In genomic region chr3:133699467-133699866, GRCh38 we compare ENCODE assay signal across 9 cellular contexts. TPM values are rescaled to one million over a fixed set of nuclear protein-coding genes. Genes with fewer than 3 reads are reported as not detected.
"Had no signal": no experiment of that assay in that cellular context is flagged by ENCODE, and none has a peak within 500 bp of the region (broad histone marks: within the 10 kb centered on the region; RNA-seq: fewer than 3 reads in every experiment).

No MANE protein-coding gene starts in this region.

- H3K4me3 Mint-ChIP-seq: HFFc6, IgD-negative memory B cell had no signal

- DNase-seq: GM23248, GOT3, H7, HFFc6, KBM-7 had no signal

- H3K36me3 ChIP-seq: HAP-1 had no signal

- H3K4me3 ChIP-seq: GM23248, HAP-1 had no signal

- H3K9me3 Mint-ChIP-seq: HFFc6 had no signal

- FAIRE-seq: HepG2 had no signal

- H3K36me3 Mint-ChIP-seq: IgD-negative memory B cell had no signal

- H3K27ac Mint-ChIP-seq: HFFc6, IgD-negative memory B cell had no signal

- H3K4me1 Mint-ChIP-seq: IgD-negative memory B cell had no signal

RNA-seq across cellular contexts. Expression of gene TF, which starts 46.7 kb away (rescaled TPM):
- total RNA-seq: GM23248, H4, H7 had no signal
